Comparison of ENCODE assay signal across 2 cellular contexts in the genomic region with DNA sequence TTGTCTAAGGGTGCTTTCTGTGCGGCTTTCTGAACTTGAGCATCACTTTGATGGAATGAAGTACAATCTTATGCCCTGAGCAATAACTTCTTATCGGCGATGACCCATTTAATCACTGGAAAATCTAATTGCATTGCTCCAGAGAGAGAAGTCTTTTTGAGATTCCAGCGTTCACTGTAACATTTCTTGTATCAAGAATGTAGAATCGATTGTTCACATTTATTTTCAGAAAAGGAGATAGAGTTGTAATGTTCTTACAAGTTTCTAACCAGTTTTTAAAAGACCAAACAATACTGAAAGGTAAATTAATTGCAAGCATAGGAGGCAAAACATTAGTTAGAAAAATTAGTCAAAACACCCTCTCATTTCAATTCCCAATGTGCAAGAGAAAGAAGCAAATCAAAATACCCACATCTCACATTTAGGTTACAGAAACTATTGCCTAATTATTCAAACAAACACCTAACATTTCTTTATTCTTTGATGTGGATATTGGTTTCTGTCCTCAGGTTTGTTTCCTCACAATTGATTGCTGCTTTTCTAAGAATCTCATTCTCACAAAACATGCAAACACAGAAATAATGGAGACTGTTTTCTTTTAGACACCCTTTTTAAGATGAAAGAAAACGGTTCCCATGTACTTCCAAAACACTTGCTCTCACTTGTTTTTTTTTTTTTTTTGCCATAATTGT.
TF ChIP-seq lines count a peak whose summit lies in the region.

No MANE protein-coding gene starts in this region.

TF ChIP-seq in WTC11, 78 proteins besides CTCF, POLR2A, EP300 and RAD21:
- no peak for TF ChIP-seq ZMAT4 (CRISPR knock-in tag; IDR thresholded peaks at IDR 0.05)
- TF ChIP-seq ZNF317 (CRISPR knock-in tag; IDR thresholded peaks at IDR 0.05; ENCODE audit: borderline replicate concordance, low read depth), result no peak
- TF ChIP-seq PRRX2 (CRISPR knock-in tag; IDR thresholded peaks at IDR 0.05), result no peak
- TF ChIP-seq, protein P1, sequence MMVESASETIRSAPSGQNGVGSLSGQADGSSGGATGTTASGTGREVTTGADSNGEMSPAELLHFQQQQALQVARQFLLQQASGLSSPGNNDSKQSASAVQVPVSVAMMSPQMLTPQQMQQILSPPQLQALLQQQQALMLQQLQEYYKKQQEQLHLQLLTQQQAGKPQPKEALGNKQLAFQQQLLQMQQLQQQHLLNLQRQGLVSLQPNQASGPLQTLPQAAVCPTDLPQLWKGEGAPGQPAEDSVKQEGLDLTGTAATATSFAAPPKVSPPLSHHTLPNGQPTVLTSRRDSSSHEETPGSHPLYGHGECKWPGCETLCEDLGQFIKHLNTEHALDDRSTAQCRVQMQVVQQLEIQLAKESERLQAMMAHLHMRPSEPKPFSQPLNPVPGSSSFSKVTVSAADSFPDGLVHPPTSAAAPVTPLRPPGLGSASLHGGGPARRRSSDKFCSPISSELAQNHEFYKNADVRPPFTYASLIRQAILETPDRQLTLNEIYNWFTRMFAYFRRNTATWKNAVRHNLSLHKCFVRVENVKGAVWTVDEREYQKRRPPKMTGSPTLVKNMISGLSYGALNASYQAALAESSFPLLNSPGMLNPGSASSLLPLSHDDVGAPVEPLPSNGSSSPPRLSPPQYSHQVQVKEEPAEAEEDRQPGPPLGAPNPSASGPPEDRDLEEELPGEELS (CRISPR knock-in tag; IDR thresholded peaks at IDR 0.05), result no peak
- no peak for TF ChIP-seq CBFB (CRISPR knock-in tag; IDR thresholded peaks at IDR 0.05; ENCODE audit: low read depth)
- TF ChIP-seq, protein P2, sequence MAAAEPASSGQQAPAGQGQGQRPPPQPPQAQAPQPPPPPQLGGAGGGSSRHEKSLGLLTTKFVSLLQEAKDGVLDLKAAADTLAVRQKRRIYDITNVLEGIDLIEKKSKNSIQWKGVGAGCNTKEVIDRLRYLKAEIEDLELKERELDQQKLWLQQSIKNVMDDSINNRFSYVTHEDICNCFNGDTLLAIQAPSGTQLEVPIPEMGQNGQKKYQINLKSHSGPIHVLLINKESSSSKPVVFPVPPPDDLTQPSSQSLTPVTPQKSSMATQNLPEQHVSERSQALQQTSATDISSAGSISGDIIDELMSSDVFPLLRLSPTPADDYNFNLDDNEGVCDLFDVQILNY (CRISPR knock-in tag; IDR thresholded peaks at IDR 0.05), result no peak
- no peak for TF ChIP-seq GRHL2 (CRISPR knock-in tag; IDR thresholded peaks at IDR 0.05; ENCODE audit: insufficient replicate concordance, severe bottlenecking)
- TF ChIP-seq FOXP1 (CRISPR knock-in tag; IDR thresholded peaks at IDR 0.05; ENCODE audit: borderline replicate concordance), result no peak
- TF ChIP-seq ZBTB21 (CRISPR knock-in tag; IDR thresholded peaks at IDR 0.05; ENCODE audit: borderline replicate concordance), result no peak
- no peak for TF ChIP-seq FOXJ3 (CRISPR knock-in tag; IDR thresholded peaks at IDR 0.05; ENCODE audit: borderline replicate concordance)
- TF ChIP-seq ATF1 (CRISPR knock-in tag; IDR thresholded peaks at IDR 0.05), result no peak
- no peak for TF ChIP-seq EMX1 (CRISPR knock-in tag; IDR thresholded peaks at IDR 0.05)
- no peak for TF ChIP-seq ZNF138 (CRISPR knock-in tag; conservative IDR thresholded peaks at IDR 0.05)
- no peak for TF ChIP-seq HMGA2 (CRISPR knock-in tag; IDR thresholded peaks at IDR 0.05)
- TF ChIP-seq ZSCAN18 (CRISPR knock-in tag; IDR thresholded peaks at IDR 0.05), result no peak

TF ChIP-seq in endothelial cell of umbilical vein, 7 proteins besides CTCF, POLR2A, EP300 and RAD21:
- no peak for TF ChIP-seq JUN (IDR thresholded peaks at IDR 0.05; ENCODE audit: borderline replicate concordance, insufficient read depth, insufficient read length, low read depth)
- peak; percentile 53 for TF ChIP-seq EZH2 (IDR thresholded peaks at IDR 0.05; ENCODE audit: borderline replicate concordance, low read depth, low read length, severe bottlenecking)
- no peak for TF ChIP-seq FOS (IDR thresholded peaks at IDR 0.05; ENCODE audit: borderline replicate concordance, insufficient read depth, low read length)
